ENCODE assay signal across 8 cellular contexts in the genomic region with DNA sequence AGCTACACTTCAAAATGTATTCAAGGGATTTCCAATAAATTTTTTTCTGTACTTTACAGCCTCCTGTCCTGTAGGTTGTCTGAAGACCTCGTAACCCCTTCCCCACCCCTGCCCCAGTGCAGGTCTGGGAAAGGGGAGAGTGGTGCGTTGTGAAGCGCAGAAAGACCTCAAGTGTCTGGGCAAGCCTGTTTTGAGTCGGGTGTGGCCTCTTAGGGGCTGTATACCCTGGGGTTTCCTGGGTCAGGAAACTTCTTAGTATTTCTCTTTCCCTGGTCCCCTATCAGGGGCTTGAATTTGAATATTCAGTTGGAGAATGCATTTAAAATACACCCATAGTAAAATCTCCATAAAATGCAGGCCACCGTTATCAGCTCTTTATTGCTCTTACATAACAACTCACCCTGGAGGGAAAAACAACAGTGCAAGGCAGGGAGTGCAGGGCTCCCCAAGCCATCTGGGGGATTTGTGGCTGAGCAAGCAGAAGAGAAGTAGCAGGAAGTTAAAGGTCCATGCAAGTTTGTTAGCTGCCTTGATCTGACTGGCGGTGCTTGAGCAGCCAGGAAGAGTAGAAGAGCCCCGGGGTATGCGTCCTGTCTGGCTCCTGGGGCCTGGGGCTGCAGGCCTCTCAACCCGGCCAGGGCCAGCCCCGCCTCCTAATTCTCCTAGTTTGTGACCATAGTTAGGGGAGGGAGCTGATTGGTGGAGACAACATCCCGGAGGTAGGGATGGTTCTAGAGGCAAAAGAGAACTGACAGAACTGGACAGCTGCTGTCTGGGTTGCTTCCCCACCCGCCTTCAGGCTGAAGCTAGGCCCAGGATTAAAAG. TPM values are rescaled to one million over a fixed set of nuclear protein-coding genes. Genes with fewer than 3 reads are reported as not detected.
DNase-seq lines count a peak whose midpoint lies in the region; ATAC-seq lines count a peak whose summit lies in the region.
"Had no signal": no experiment of that assay in that cellular context is flagged by ENCODE, and none has a peak within 500 bp of the region (broad histone marks: within the 10 kb centered on the region; RNA-seq: fewer than 3 reads in every experiment).

No MANE protein-coding gene starts in this region.

- DNase-seq in MV-4-11 (lab: John Stamatoyannopoulos, UW) (peak; percentile 91), iPS DF 4.7 (ENCODE audit: extremely low read depth, low spot score) (peak; percentile 16)
- no peak for DNase-seq in activated naive CD4-positive, alpha-beta T cell treated with anti-CD3 and anti-CD28 coated beads, Interleukin-2, amount 50 U/mL, for 72 hours (ENCODE audit: low spot score in 2 of 2)
- DNase-seq in stimulated activated CD4-positive, alpha-beta T cell treated with anti-CD3 and anti-CD28 coated beads, Interleukin-12 subunit alpha, Interleukin-12 subunit beta, amount 100 ng/mL, for 4 hours, result no peak

- peaks cover 40% of the 10 kb centered on the region for H3K4me1 Mint-ChIP-seq in stimulated activated memory B cell treated with anti-CD40 and anti-IgM and Interleukin-4, amounts not matched to agents 10 μg/mL and 1 μg/mL and 100 μg/mL, for 72 hours

- no peaks in the 10 kb centered on the region for H3K27me3 Mint-ChIP-seq in stimulated activated memory B cell treated with anti-CD40 and anti-IgM and Interleukin-4, amounts not matched to agents 10 μg/mL and 1 μg/mL and 100 μg/mL, for 72 hours

- no peaks in the 10 kb centered on the region for H3K9me3 Mint-ChIP-seq in activated naive CD4-positive, alpha-beta T cell treated with anti-CD3 and anti-CD28 coated beads, Interleukin-2, amount 50 U/mL, for 72 hours
- H3K9me3 Mint-ChIP-seq in stimulated activated memory B cell treated with anti-CD40 and anti-IgM and Interleukin-4, amounts not matched to agents 10 μg/mL and 1 μg/mL and 100 μg/mL, for 72 hours, result no peaks in the 10 kb centered on the region

- peak in 1 of 2 donors; percentile 10 for ATAC-seq in activated naive CD4-positive, alpha-beta T cell treated with anti-CD3 and anti-CD28 coated beads, Interleukin-2, amount 50 U/mL, for 72 hours
- ATAC-seq in stimulated activated memory B cell treated with anti-CD40 and anti-IgM and Interleukin-4, amounts not matched to agents 10 μg/mL and 1 μg/mL and 100 μg/mL, for 72 hours, result peak; percentile 40
- ATAC-seq in GM21447 (IDR thresholded peaks at IDR 0.05; ENCODE audit: unreplicated experiment) (no peak), HG03135 (IDR thresholded peaks at IDR 0.05; ENCODE audit: unreplicated experiment) (no peak)

- H3K27ac Mint-ChIP-seq in activated naive CD4-positive, alpha-beta T cell treated with anti-CD3 and anti-CD28 coated beads, Interleukin-2, amount 50 U/mL, for 72 hours, result peak overlapping the region; percentile 73 to 81
- peak overlapping the region; percentile 69 for H3K27ac Mint-ChIP-seq in stimulated activated memory B cell treated with anti-CD40 and anti-IgM and Interleukin-4, amounts not matched to agents 10 μg/mL and 1 μg/mL and 100 μg/mL, for 72 hours

- no peak overlapping the region for H3K4me3 Mint-ChIP-seq in stimulated activated memory B cell treated with anti-CD40 and anti-IgM and Interleukin-4, amounts not matched to agents 10 μg/mL and 1 μg/mL and 100 μg/mL, for 72 hours

- H3K36me3 Mint-ChIP-seq in activated naive CD4-positive, alpha-beta T cell treated with anti-CD3 and anti-CD28 coated beads, Interleukin-2, amount 50 U/mL, for 72 hours, result peaks cover 5 to 13% of the 10 kb centered on the region in 2 donors
- peaks cover 49% of the 10 kb centered on the region for H3K36me3 Mint-ChIP-seq in stimulated activated memory B cell treated with anti-CD40 and anti-IgM and Interleukin-4, amounts not matched to agents 10 μg/mL and 1 μg/mL and 100 μg/mL, for 72 hours

RNA-seq across cellular contexts. Expression of gene ARHGAP1, which starts 25.7 kb away (rescaled TPM):
- 10 to 100 TPM; 39.9 to 46.8 TPM for total RNA-seq in activated naive CD4-positive, alpha-beta T cell treated with anti-CD3 and anti-CD28 coated beads, Interleukin-2, amount 50 U/mL, for 72 hours

RNA-seq across cellular contexts. Expression of gene ZNF408, which starts 26.2 kb away (rescaled TPM):
- total RNA-seq in activated naive CD4-positive, alpha-beta T cell treated with anti-CD3 and anti-CD28 coated beads, Interleukin-2, amount 50 U/mL, for 72 hours, result 10 to 100 TPM; 13.6 to 16.9 TPM

RNA-seq across cellular contexts. Expression of gene F2, which starts 44.3 kb away (rescaled TPM):
- total RNA-seq in activated naive CD4-positive, alpha-beta T cell treated with anti-CD3 and anti-CD28 coated beads, Interleukin-2, amount 50 U/mL, for 72 hours, result not detected
- total RNA-seq: SJSA1 had no signal

RNA-seq across cellular contexts. Expression of gene ATG13, which starts 57.3 kb away (rescaled TPM):
- 10 to 100 TPM; 54.0 to 99.9 TPM for total RNA-seq in activated naive CD4-positive, alpha-beta T cell treated with anti-CD3 and anti-CD28 coated beads, Interleukin-2, amount 50 U/mL, for 72 hours

RNA-seq across cellular contexts. Expression of gene HARBI1, which starts 57.6 kb away (rescaled TPM):
- total RNA-seq in activated naive CD4-positive, alpha-beta T cell treated with anti-CD3 and anti-CD28 coated beads, Interleukin-2, amount 50 U/mL, for 72 hours, result 1 to 10 TPM; 2.0 to 3.6 TPM

Comparison
In these comparisons a context has a peak if more than half of its experiments do, and no peak if none do; other contexts are left out.
1. DNase-seq: peak in MV-4-11 (single experiment) and iPS DF 4.7 (single experiment); none in activated naive CD4-positive, alpha-beta T cell treated with anti-CD3 and anti-CD28 coated beads, Interleukin-2, amount 50 U/mL, for 72 hours (0 of 2) and stimulated activated CD4-positive, alpha-beta T cell treated with anti-CD3 and anti-CD28 coated beads, Interleukin-12 subunit alpha, Interleukin-12 subunit beta, amount 100 ng/mL, for 4 hours (single experiment).